ENCODE assay signal across 1 cellular context in the genomic region with DNA sequence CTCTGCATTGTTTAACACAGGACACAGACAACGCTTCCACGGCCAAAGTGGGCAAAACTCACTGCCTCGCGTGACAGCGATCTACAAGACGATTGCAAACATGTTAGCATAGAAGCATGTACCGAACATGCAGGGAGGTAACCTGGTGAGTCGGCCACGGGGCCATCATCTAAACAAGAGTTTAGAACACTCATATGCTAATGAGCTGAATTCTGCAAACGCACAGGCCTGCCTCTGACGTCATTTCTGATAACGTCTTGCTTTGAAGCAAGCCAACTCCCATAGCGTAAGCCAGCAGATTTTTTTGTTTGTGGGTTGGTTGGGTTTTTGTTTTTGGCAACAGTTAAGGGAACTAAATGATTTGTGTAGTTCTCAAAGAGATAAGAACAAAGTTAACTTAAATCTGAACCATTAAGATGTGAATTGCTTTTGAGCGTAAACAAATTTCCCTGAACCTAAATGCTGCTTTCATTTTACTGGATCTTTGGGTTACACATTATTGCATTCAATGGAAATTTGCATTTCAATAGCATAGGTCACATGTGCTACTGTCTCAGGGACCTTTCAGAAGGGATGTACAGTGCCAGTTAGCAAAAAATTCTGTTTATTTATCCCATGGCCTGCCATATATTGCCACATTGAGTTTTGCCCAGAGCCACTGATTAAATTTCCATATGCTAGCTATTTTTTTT.
TF ChIP-seq lines count a peak whose summit lies in the region.

No MANE protein-coding gene starts in this region.

TF ChIP-seq in HEK293, 187 proteins besides CTCF, POLR2A, EP300 and RAD21 (continued from another document and continues in another):
- TF ChIP-seq ZNF148 (tag by site-specific recombination; IDR thresholded peaks at IDR 0.05; ENCODE audit: borderline replicate concordance) (no peak), ZNF394 (tag by site-specific recombination; IDR thresholded peaks at IDR 0.05; ENCODE audit: borderline replicate concordance) (no peak), ZNF37A (tag by site-specific recombination; IDR thresholded peaks at IDR 0.05) (no peak), GLI2 (tag by site-specific recombination; IDR thresholded peaks at IDR 0.05; ENCODE audit: borderline replicate concordance, low read depth) (no peak), ZNF660 (tag by site-specific recombination; IDR thresholded peaks at IDR 0.05) (no peak), WT1 (tag by site-specific recombination; IDR thresholded peaks at IDR 0.05) (peak; percentile 89), ZNF146 (tag by site-specific recombination; IDR thresholded peaks at IDR 0.05) (no peak), ZNF843 (tag by site-specific recombination; IDR thresholded peaks at IDR 0.05) (no peak), ZNF221 (tag by site-specific recombination; IDR thresholded peaks at IDR 0.05; ENCODE audit: borderline replicate concordance) (no peak), MEIS1 (CRISPR knock-in tag; IDR thresholded peaks at IDR 0.05; ENCODE audit: borderline replicate concordance) (no peak), ZNF350 (tag by site-specific recombination; IDR thresholded peaks at IDR 0.05) (no peak; the same call in 1 of the 2 replicates), ZNF664 (tag by site-specific recombination; IDR thresholded peaks at IDR 0.05) (no peak), BCL11A (tag by site-specific recombination; IDR thresholded peaks at IDR 0.05; ENCODE audit: low read depth) (no peak), ZNF202 (tag by site-specific recombination; IDR thresholded peaks at IDR 0.05; ENCODE audit: borderline replicate concordance) (no peak), ZNF16 (tag by site-specific recombination; IDR thresholded peaks at IDR 0.05; ENCODE audit: low read depth) (no peak), ZNF510 (tag by site-specific recombination; IDR thresholded peaks at IDR 0.05; ENCODE audit: insufficient replicate concordance) (no peak), KLF16 (tag by site-specific recombination; IDR thresholded peaks at IDR 0.05) (0 out of 2 replicates have a peak, but pooled peaks have one; percentile 18), ZNF521 (tag by site-specific recombination; IDR thresholded peaks at IDR 0.05) (no peak), ZNF677 (tag by site-specific recombination; IDR thresholded peaks at IDR 0.05) (no peak), ZNF266 (tag by site-specific recombination; IDR thresholded peaks at IDR 0.05; ENCODE audit: low read depth) (no peak), YY1 (tag by site-specific recombination; IDR thresholded peaks at IDR 0.05) (no peak), ZNF629 (tag by site-specific recombination; IDR thresholded peaks at IDR 0.05) (peak; percentile 97), ZNF530 (tag by site-specific recombination; IDR thresholded peaks at IDR 0.05; ENCODE audit: low read depth) (no peak), ZFP3 (tag by site-specific recombination; IDR thresholded peaks at IDR 0.05; ENCODE audit: low read depth) (no peak), OSR2 (tag by site-specific recombination; IDR thresholded peaks at IDR 0.05) (peak; percentile 54; the same call in 1 of the 2 replicates), ZFP69B (tag by site-specific recombination; IDR thresholded peaks at IDR 0.05) (no peak; the same call in 1 of the 2 replicates), ZNF426 (tag by site-specific recombination; IDR thresholded peaks at IDR 0.05) (no peak), ZNF157 (tag by site-specific recombination; IDR thresholded peaks at IDR 0.05) (no peak), ZNF514 (tag by site-specific recombination; IDR thresholded peaks at IDR 0.05) (no peak), ZNF792 (tag by site-specific recombination; IDR thresholded peaks at IDR 0.05) (no peak), ZNF596 (tag by site-specific recombination; IDR thresholded peaks at IDR 0.05) (no peak), ZNF239 (tag by site-specific recombination; IDR thresholded peaks at IDR 0.05) (no peak), ZSCAN18 (tag by site-specific recombination; IDR thresholded peaks at IDR 0.05) (no peak), ZNF624 (tag by site-specific recombination; IDR thresholded peaks at IDR 0.05) (no peak), KLF9 (tag by site-specific recombination; IDR thresholded peaks at IDR 0.05; ENCODE audit: low read depth) (no peak), ZNF10 (tag by site-specific recombination; IDR thresholded peaks at IDR 0.05) (no peak), ZNF473 (tag by site-specific recombination; IDR thresholded peaks at IDR 0.05) (no peak), ATF2 (tag by site-specific recombination; IDR thresholded peaks at IDR 0.05; ENCODE audit: low read depth) (peak; percentile 98), ZNF639 (tag by site-specific recombination; IDR thresholded peaks at IDR 0.05) (peak; percentile 54; the same call in 1 of the 2 replicates), SCRT2 (tag by site-specific recombination; IDR thresholded peaks at IDR 0.05) (peak; percentile 39; the same call in 1 of the 2 replicates), ZNF776 (tag by site-specific recombination; IDR thresholded peaks at IDR 0.05; ENCODE audit: borderline replicate concordance) (no peak), ZNF701 (tag by site-specific recombination; IDR thresholded peaks at IDR 0.05) (no peak)
- TF ChIP-seq, protein P1, sequence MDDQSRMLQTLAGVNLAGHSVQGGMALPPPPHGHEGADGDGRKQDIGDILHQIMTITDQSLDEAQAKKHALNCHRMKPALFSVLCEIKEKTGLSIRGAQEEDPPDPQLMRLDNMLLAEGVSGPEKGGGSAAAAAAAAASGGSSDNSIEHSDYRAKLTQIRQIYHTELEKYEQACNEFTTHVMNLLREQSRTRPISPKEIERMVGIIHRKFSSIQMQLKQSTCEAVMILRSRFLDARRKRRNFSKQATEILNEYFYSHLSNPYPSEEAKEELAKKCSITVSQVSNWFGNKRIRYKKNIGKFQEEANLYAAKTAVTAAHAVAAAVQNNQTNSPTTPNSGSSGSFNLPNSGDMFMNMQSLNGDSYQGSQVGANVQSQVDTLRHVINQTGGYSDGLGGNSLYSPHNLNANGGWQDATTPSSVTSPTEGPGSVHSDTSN (CRISPR knock-in tag; IDR thresholded peaks at IDR 0.05): no peak
- TF ChIP-seq, protein P2, sequence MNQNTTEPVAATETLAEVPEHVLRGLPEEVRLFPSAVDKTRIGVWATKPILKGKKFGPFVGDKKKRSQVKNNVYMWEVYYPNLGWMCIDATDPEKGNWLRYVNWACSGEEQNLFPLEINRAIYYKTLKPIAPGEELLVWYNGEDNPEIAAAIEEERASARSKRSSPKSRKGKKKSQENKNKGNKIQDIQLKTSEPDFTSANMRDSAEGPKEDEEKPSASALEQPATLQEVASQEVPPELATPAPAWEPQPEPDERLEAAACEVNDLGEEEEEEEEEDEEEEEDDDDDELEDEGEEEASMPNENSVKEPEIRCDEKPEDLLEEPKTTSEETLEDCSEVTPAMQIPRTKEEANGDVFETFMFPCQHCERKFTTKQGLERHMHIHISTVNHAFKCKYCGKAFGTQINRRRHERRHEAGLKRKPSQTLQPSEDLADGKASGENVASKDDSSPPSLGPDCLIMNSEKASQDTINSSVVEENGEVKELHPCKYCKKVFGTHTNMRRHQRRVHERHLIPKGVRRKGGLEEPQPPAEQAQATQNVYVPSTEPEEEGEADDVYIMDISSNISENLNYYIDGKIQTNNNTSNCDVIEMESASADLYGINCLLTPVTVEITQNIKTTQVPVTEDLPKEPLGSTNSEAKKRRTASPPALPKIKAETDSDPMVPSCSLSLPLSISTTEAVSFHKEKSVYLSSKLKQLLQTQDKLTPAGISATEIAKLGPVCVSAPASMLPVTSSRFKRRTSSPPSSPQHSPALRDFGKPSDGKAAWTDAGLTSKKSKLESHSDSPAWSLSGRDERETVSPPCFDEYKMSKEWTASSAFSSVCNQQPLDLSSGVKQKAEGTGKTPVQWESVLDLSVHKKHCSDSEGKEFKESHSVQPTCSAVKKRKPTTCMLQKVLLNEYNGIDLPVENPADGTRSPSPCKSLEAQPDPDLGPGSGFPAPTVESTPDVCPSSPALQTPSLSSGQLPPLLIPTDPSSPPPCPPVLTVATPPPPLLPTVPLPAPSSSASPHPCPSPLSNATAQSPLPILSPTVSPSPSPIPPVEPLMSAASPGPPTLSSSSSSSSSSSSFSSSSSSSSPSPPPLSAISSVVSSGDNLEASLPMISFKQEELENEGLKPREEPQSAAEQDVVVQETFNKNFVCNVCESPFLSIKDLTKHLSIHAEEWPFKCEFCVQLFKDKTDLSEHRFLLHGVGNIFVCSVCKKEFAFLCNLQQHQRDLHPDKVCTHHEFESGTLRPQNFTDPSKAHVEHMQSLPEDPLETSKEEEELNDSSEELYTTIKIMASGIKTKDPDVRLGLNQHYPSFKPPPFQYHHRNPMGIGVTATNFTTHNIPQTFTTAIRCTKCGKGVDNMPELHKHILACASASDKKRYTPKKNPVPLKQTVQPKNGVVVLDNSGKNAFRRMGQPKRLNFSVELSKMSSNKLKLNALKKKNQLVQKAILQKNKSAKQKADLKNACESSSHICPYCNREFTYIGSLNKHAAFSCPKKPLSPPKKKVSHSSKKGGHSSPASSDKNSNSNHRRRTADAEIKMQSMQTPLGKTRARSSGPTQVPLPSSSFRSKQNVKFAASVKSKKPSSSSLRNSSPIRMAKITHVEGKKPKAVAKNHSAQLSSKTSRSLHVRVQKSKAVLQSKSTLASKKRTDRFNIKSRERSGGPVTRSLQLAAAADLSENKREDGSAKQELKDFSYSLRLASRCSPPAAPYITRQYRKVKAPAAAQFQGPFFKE (tag by site-specific recombination; IDR thresholded peaks at IDR 0.05; ENCODE audit: borderline replicate concordance): no peak
- TF ChIP-seq, protein P3, sequence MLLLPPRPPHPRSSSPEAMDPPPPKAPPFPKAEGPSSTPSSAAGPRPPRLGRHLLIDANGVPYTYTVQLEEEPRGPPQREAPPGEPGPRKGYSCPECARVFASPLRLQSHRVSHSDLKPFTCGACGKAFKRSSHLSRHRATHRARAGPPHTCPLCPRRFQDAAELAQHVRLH (tag by site-specific recombination; IDR thresholded peaks at IDR 0.05): no peak
